16 cellular contexts compared by ENCODE assay signal in genomic region chr6:5435449-5435848, GRCh38.
A peak's percentile ranks its signal among the peaks of the same experiment; 100 is the strongest.
DNase-seq lines count a peak whose midpoint lies in the region; ATAC-seq and TF ChIP-seq lines count a peak whose summit lies in the region.
"Had no signal": no experiment of that assay in that cellular context is flagged by ENCODE, and none has a peak within 500 bp of the region (broad histone marks: within the 10 kb centered on the region; RNA-seq: fewer than 3 reads in every experiment).

No MANE protein-coding gene starts in this region.

- TF ChIP-seq CTCF in IMR-90 (conservative IDR thresholded peaks at IDR 0.05; ENCODE audit: low read depth, low read length), result no peak
- TF ChIP-seq CTCF in brain microvascular endothelial cell (IDR thresholded peaks at IDR 0.05; ENCODE audit: low read depth, low read length, missing control alignments), result no peak
- TF ChIP-seq CTCF in MM.1S (IDR thresholded peaks at IDR 0.05; ENCODE audit: low read length), result no peak

- no peak overlapping the region for H3K23ac ChIP-seq in IMR-90 (ENCODE audit: low read depth, low read length)

- no peak overlapping the region for H2AK5ac ChIP-seq in IMR-90 (ENCODE audit: low read depth, low read length)

- H3K9ac ChIP-seq in IMR-90 (ENCODE audit: low read depth, low read length) (no peak overlapping the region), MM.1S (ENCODE audit: low read length) (no peak overlapping the region)

- no peak overlapping the region for H2AFZ ChIP-seq in IMR-90 (replicated peaks; ENCODE audit: low read length, poor library complexity)
- H2AFZ ChIP-seq in MM.1S (ENCODE audit: low read length), result no peak overlapping the region

- no peak overlapping the region for H2AK9ac ChIP-seq in IMR-90 (replicated peaks; ENCODE audit: low read depth, low read length, poor library complexity)

- H3K4me3 ChIP-seq in IMR-90 (ENCODE audit: insufficient read depth, low read depth, low read length), result no peak overlapping the region
- no peak overlapping the region for H3K4me3 ChIP-seq in brain microvascular endothelial cell (ENCODE audit: low read depth, low read length)
- H3K4me3 ChIP-seq in MM.1S (ENCODE audit: low read length), result no peak overlapping the region
- H3K4me3 ChIP-seq: vagina had no signal

- no peak overlapping the region for H3K27ac ChIP-seq in IMR-90 (ENCODE audit: insufficient read depth, low read length)
- H3K27ac ChIP-seq in brain microvascular endothelial cell, result peak overlapping the region; percentile 33
- H3K27ac ChIP-seq in MM.1S (ENCODE audit: low read length), result no peak overlapping the region
- H3K27ac ChIP-seq: vagina had no signal

- no peaks in the 10 kb centered on the region for H3K9me3 ChIP-seq in IMR-90 (ENCODE audit: control insufficient read depth, insufficient read depth, low read length)
- H3K9me3 ChIP-seq in MM.1S (replicated peaks; ENCODE audit: insufficient read depth, low read length), result no peaks in the 10 kb centered on the region
- H3K9me3 ChIP-seq: vagina had no signal

- no peaks in the 10 kb centered on the region for H3K9me2 ChIP-seq in MM.1S (replicated peaks; ENCODE audit: insufficient read depth, low read length)

- H3K36me3 ChIP-seq in IMR-90 (ENCODE audit: control insufficient read depth, insufficient read depth, low read length) (0 out of 2 replicates have a peak, but pooled peaks cover 2% of the 10 kb centered on the region), brain microvascular endothelial cell (replicated peaks) (no peaks in the 10 kb centered on the region), MM.1S (replicated peaks; ENCODE audit: insufficient read depth, low read length) (no peaks in the 10 kb centered on the region)
- H3K36me3 ChIP-seq: vagina had no signal

- CTCF ChIA-PET in IMR-90 (lab: Yijun Ruan, JAX), result interaction anchor here (1.4 kb wide), 1 partner anchor 36 kb away, joined by 3 read pairs; no protein-coding TSS in a partner anchor

- POLR2A ChIA-PET in IMR-90 (lab: Charles Lee; ENCODE audit: unreplicated experiment), result interaction anchor here (0.5 kb wide), 1 partner anchor 13 kb away, joined by 7 read pairs; no protein-coding TSS in a partner anchor

- no TSS peak for BruUV-seq in IMR-90 (replicated peaks; lab: Mats Ljungman, UMichigan)

- no peaks in the 10 kb centered on the region for H3K79me2 ChIP-seq in MM.1S (ENCODE audit: low read length)

- no peaks in the 10 kb centered on the region for H3F3A ChIP-seq in MM.1S (ENCODE audit: insufficient read depth, low read length)

- TF ChIP-seq POLR2A in IMR-90 (IDR thresholded peaks at IDR 0.05; ENCODE audit: low read depth, low read length), result no peak

- DNase-seq in AG08396 (ENCODE audit: low spot score) (peak; percentile 53), IMR-90 (peak; percentile 86), brain microvascular endothelial cell (peak; percentile 92), myocyte (ENCODE audit: low read depth) (peak; percentile 71), iPS-NIHi11 (ENCODE audit: low spot score) (no peak), MM.1S (no peak)
- DNase-seq: activated CD4-positive, alpha-beta memory T cell treated with anti-CD3 and anti-CD28 coated beads for 36 hours; activated T-cell treated with anti-CD3 and anti-CD28 coated beads, Interleukin-2, amount 50 U/mL, for 4 hours; glutamatergic neuron; NCI-H187; NCI-H510A treated with DMSO at 0.1 percent for 48 hours; small intestine; stimulated activated naive CD4-positive, alpha-beta T cell had no signal

- H3K4me1 ChIP-seq in IMR-90 (ENCODE audit: control insufficient read depth, insufficient read depth, low read length) (no peaks in the 10 kb centered on the region), MM.1S (ENCODE audit: low read length) (no peaks in the 10 kb centered on the region)
- H3K4me1 ChIP-seq: vagina had no signal

- H4K8ac ChIP-seq in IMR-90 (ENCODE audit: low read depth in 2 of 2, low read length in 2 of 2), result no peak overlapping the region

- no peak overlapping the region for H3K4ac ChIP-seq in IMR-90 (ENCODE audit: low read depth, low read length)

- peak overlapping the region; percentile 35 for H2BK5ac ChIP-seq in IMR-90 (ENCODE audit: low read depth, low read length, poor library complexity, severe bottlenecking)

- no peak overlapping the region; the same call in 1 of the 2 replicates for H3K4me2 ChIP-seq in IMR-90 (ENCODE audit: low read depth, low read length)
- H3K4me2 ChIP-seq in MM.1S (ENCODE audit: low read depth, low read length), result no peak overlapping the region

- H3K27me3 ChIP-seq in IMR-90 (ENCODE audit: control insufficient read depth, insufficient read depth, low read length) (no peaks in the 10 kb centered on the region), brain microvascular endothelial cell (replicated peaks) (no peaks in the 10 kb centered on the region), MM.1S (replicated peaks; ENCODE audit: insufficient read depth, low read length) (no peaks in the 10 kb centered on the region)
- H3K27me3 ChIP-seq: vagina had no signal

- WGBS in IMR-90 (ENCODE audit: extremely low coverage in 2 of 2, insufficient read length in 1 of 2), 2 experiments, result no CpG with 5 or more reads among the region's 7 CpGs

- in situ Hi-C loops in IMR-90 (cut with MboI; ENCODE audit: low sequenced_read_pairs), result no loop called here
- in situ Hi-C loops in brain microvascular endothelial cell (cut with HindIII; ENCODE audit: low pct_ligation_motif_present, low sequenced_read_pairs), result no loop called here

- H4K91ac ChIP-seq in IMR-90 (ENCODE audit: insufficient read depth, low read depth, low read length), result no peak overlapping the region

- H4K5ac ChIP-seq in IMR-90 (ENCODE audit: low read depth, low read length), result no peak overlapping the region

- intact Hi-C loops in IMR-90 (cut with micrococcal nuclease), result loop anchor here (5.0 kb wide), 1 partner anchor 62 kb away; no protein-coding TSS in a partner anchor

- dilution Hi-C loops in IMR-90 (cut with HindIII; ENCODE audit: low sequenced_read_pairs, unreplicated experiment), result no loop called here

- no peak overlapping the region for H3K56ac ChIP-seq in IMR-90 (ENCODE audit: extremely low read depth, insufficient read depth, low read length)

- H2BK20ac ChIP-seq in IMR-90 (ENCODE audit: low read depth, low read length), result no peak overlapping the region

- no peak overlapping the region for H2BK120ac ChIP-seq in IMR-90 (ENCODE audit: low read depth, low read length)

- H4K20me1 ChIP-seq in IMR-90 (ENCODE audit: insufficient read depth, low read length) (no peaks in the 10 kb centered on the region), MM.1S (ENCODE audit: insufficient read depth, low read length) (no peaks in the 10 kb centered on the region)

- ATAC-seq in IMR-90 (ENCODE audit: low read depth) (peak; percentile 83), HG03378 (IDR thresholded peaks at IDR 0.05; ENCODE audit: unreplicated experiment) (no peak), HG02763 (IDR thresholded peaks at IDR 0.05; ENCODE audit: unreplicated experiment) (no peak)
- ATAC-seq: activated T-cell treated with anti-CD3 and anti-CD28 coated beads, Interleukin-2, amount 50 U/mL, for 4 hours had no signal

- H3K18ac ChIP-seq in IMR-90 (ENCODE audit: low read depth, low read length), result no peak overlapping the region

- H3K9me1 ChIP-seq in IMR-90 (ENCODE audit: insufficient read depth, low read length), result no peaks in the 10 kb centered on the region

- H3K14ac ChIP-seq in IMR-90 (replicated peaks; ENCODE audit: low read depth, low read length), result no peak overlapping the region

- no peak for TF ChIP-seq RAD21 in IMR-90 (IDR thresholded peaks at IDR 0.05; ENCODE audit: low read length)

- H3K79me1 ChIP-seq in IMR-90 (ENCODE audit: low read depth in 1 of 2, low read length in 2 of 2), result peaks cover 2 to 4% of the 10 kb centered on the region in 2 experiments; a peak in 1 of 4 replicates

- no peak overlapping the region for H2BK15ac ChIP-seq in IMR-90 (ENCODE audit: low read depth, low read length)

TF ChIP-seq in IMR-90, 13 proteins besides CTCF, POLR2A, EP300 and RAD21:
- TF ChIP-seq FOS (IDR thresholded peaks at IDR 0.05; ENCODE audit: low read depth, low read length) (peak; percentile 40; the same call in 1 of the 2 replicates), NFE2L2 (IDR thresholded peaks at IDR 0.05; ENCODE audit: low read depth, low read length) (no peak), BHLHE40 (IDR thresholded peaks at IDR 0.05; ENCODE audit: low read depth, low read length) (peak; percentile 11; the same call in 1 of the 2 replicates)
TF ChIP-seq in IMR-90: peak in this region for 2.

Comparison
In these comparisons a context has a peak if more than half of its experiments do, and no peak if none do; other contexts are left out.
1. DNase-seq: peak in AG08396 (single experiment), IMR-90 (single experiment), brain microvascular endothelial cell (single experiment) and myocyte (single experiment); none in iPS-NIHi11 (single experiment) and MM.1S (single experiment).